12 cellular contexts compared by ENCODE assay signal in genomic region chr10:132464256-132465192, GRCh38.
DNase-seq lines count a peak whose midpoint lies in the region; ATAC-seq and TF ChIP-seq lines count a peak whose summit lies in the region.
"Had no signal": no experiment of that assay in that cellular context is flagged by ENCODE, and none has a peak within 500 bp of the region (broad histone marks: within the 10 kb centered on the region; RNA-seq: fewer than 3 reads in every experiment).

No MANE protein-coding gene starts in this region.

- H3K27ac ChIP-seq in duodenal mucosa (ENCODE audit: low read depth, low read length) (peak overlapping the region; percentile 88), left lung (peak overlapping the region; percentile 23 to 73), gastrocnemius medialis (peak overlapping the region; percentile 91 to 98 (median 96)), RWPE1 (no peak overlapping the region), foreskin keratinocyte (no peak overlapping the region)

- H3K4me3 Mint-ChIP-seq in CD14-positive monocyte (no peak overlapping the region), glutamatergic neuron (ENCODE audit: unreplicated experiment) (no peak overlapping the region)
- H3K4me3 Mint-ChIP-seq: CD8-positive, alpha-beta T cell; central memory CD8-positive, alpha-beta T cell had no signal

- in situ Hi-C loops in gastrocnemius medialis (cut with MboI; ENCODE audit: low sequenced_read_pairs in 4 of 4): loop anchor here in 3 of 4 donors (5.0 to 25.0 kb wide), 3 partner anchors 50 to 252 kb away; no protein-coding TSS in a partner anchor

- no peaks in the 10 kb centered on the region for H3K4me1 Mint-ChIP-seq in CD14-positive monocyte
- H3K4me1 Mint-ChIP-seq in glutamatergic neuron (ENCODE audit: low read depth, unreplicated experiment): peaks cover 1% of the 10 kb centered on the region
- H3K4me1 Mint-ChIP-seq: central memory CD8-positive, alpha-beta T cell had no signal

- H3K36me3 Mint-ChIP-seq in CD14-positive monocyte: no peaks in the 10 kb centered on the region
- no peaks in the 10 kb centered on the region for H3K36me3 Mint-ChIP-seq in glutamatergic neuron (ENCODE audit: unreplicated experiment)
- H3K36me3 Mint-ChIP-seq: CD8-positive, alpha-beta T cell had no signal

- H3K27me3 Mint-ChIP-seq in CD14-positive monocyte (ENCODE audit: low read depth in 3 of 3) (peaks cover 4 to 11% (median 4%) of the 10 kb centered on the region in 3 donors), glutamatergic neuron (ENCODE audit: unreplicated experiment) (peaks cover under 1% of the 10 kb centered on the region)
- H3K27me3 Mint-ChIP-seq: central memory CD8-positive, alpha-beta T cell had no signal

- no peaks in the 10 kb centered on the region for H3K9me3 ChIP-seq in duodenal mucosa (ENCODE audit: control insufficient read depth in 1 of 2, low read length in 2 of 2)
- no peaks in the 10 kb centered on the region for H3K9me3 ChIP-seq in left lung
- H3K9me3 ChIP-seq in gastrocnemius medialis: no peaks in the 10 kb centered on the region

- H3K36me3 ChIP-seq in duodenal mucosa (ENCODE audit: control insufficient read depth in 1 of 2, insufficient read depth in 2 of 2, low read length in 2 of 2) (no peaks in the 10 kb centered on the region), left lung (no peaks in the 10 kb centered on the region), gastrocnemius medialis (no peaks in the 10 kb centered on the region)

- H3K9me3 Mint-ChIP-seq in CD14-positive monocyte (no peaks in the 10 kb centered on the region), glutamatergic neuron (ENCODE audit: unreplicated experiment) (peaks cover under 1% of the 10 kb centered on the region)
- H3K9me3 Mint-ChIP-seq: CD8-positive, alpha-beta T cell; central memory CD8-positive, alpha-beta T cell had no signal

- peak overlapping the region in 1 of 7 donors; percentile 15 for H3K27ac Mint-ChIP-seq in CD14-positive monocyte
- no peak overlapping the region for H3K27ac Mint-ChIP-seq in glutamatergic neuron (ENCODE audit: unreplicated experiment)
- H3K27ac Mint-ChIP-seq: CD8-positive, alpha-beta T cell had no signal

- POLR2A ChIA-PET in RWPE1 (lab: Yijun Ruan, JAX; ENCODE audit: low non-redundant PET): no interaction called here

- TF ChIP-seq CTCF in CD14-positive monocyte (IDR thresholded peaks at IDR 0.05) (no peak), left lung (IDR thresholded peaks at IDR 0.05) (no peak), gastrocnemius medialis (IDR thresholded peaks at IDR 0.05 in 4 of 5, conservative IDR thresholded peaks at IDR 0.05 in 1 of 5) (no peak), RWPE1 (conservative IDR thresholded peaks at IDR 0.05; ENCODE audit: low read depth) (no peak), glutamatergic neuron (IDR thresholded peaks at IDR 0.05; ENCODE audit: partially characterized antibody, unreplicated experiment) (no peak), foreskin keratinocyte (conservative IDR thresholded peaks at IDR 0.05) (no peak)

- H3K4me1 ChIP-seq in duodenal mucosa (ENCODE audit: control insufficient read depth in 1 of 2, insufficient read depth in 2 of 2, low read length in 2 of 2) (peaks cover 71 to 74% of the 10 kb centered on the region in 2 donors), left lung (peaks cover 0 to 9% of the 10 kb centered on the region in 2 donors), gastrocnemius medialis (peaks cover 36 to 38% of the 10 kb centered on the region in 2 donors), foreskin keratinocyte (no peaks in the 10 kb centered on the region)

- DNase-seq in CD14-positive monocyte (ENCODE audit: low spot score) (peak; percentile 45), left lung (peak in 1 of 2 donors; percentile 73), gastrocnemius medialis (peak; percentile 93 to 95), RWPE1 (ENCODE audit: low spot score) (no peak), glutamatergic neuron (no peak), foreskin keratinocyte (no peak), germinal center (ENCODE audit: low spot score) (no peak)
- DNase-seq: CD8-positive, alpha-beta T cell; NCI-H2081 treated with DMSO at 0.1 percent for 48 hours; SIG-M5 had no signal

- CTCF ChIA-PET in RWPE1 (lab: Yijun Ruan, JAX): interaction anchor here (0.6 to 1.5 kb wide), 4 partner anchors 16 to 762 kb away, joined by 3 to 5 read pairs (median 4); no protein-coding TSS in a partner anchor

- ATAC-seq in left lung: peak; percentile 42
- ATAC-seq in gastrocnemius medialis: peak; percentile 80 to 87
- ATAC-seq in foreskin keratinocyte: no peak
- ATAC-seq: CD8-positive, alpha-beta T cell had no signal

- H3K4me3 ChIP-seq in duodenal mucosa (ENCODE audit: low read depth in 1 of 2, low read length in 2 of 2) (peak overlapping the region in 1 of 2 donors; percentile 22), left lung (no peak overlapping the region), gastrocnemius medialis (peak overlapping the region; percentile 19 to 46 (median 30))

- intact Hi-C loops in CD14-positive monocyte (cut with micrococcal nuclease): loop anchor here in 1 of 2 donors (5.0 kb wide), 1 partner anchor 58 kb away; no protein-coding TSS in a partner anchor
- intact Hi-C loops in left lung (cut with DNase I): no loop called here
- intact Hi-C loops in gastrocnemius medialis (cut with DNase I; ENCODE audit: low total_unique reads): loop anchor here (1.0 to 10.0 kb wide), 5 partner anchors 42 to 650 kb away; no protein-coding TSS in a partner anchor

- H3K9ac ChIP-seq in duodenal mucosa (ENCODE audit: low read depth in 1 of 2, low read length in 2 of 2): peak overlapping the region; percentile 59 to 74

- H3K27me3 ChIP-seq in duodenal mucosa (ENCODE audit: control insufficient read depth in 1 of 2, insufficient read depth in 2 of 2, low read length in 2 of 2) (no peaks in the 10 kb centered on the region), left lung (no peaks in the 10 kb centered on the region), gastrocnemius medialis (no peaks in the 10 kb centered on the region), foreskin keratinocyte (no peaks in the 10 kb centered on the region)

- peak in 1 of 2 donors; percentile 17 for TF ChIP-seq POLR2A in gastrocnemius medialis (IDR thresholded peaks at IDR 0.05)

Comparison
In these comparisons a context has a peak if more than half of its experiments do, and no peak if none do; other contexts are left out.
1. DNase-seq: peak in CD14-positive monocyte (single experiment) and gastrocnemius medialis (2 of 2); none in RWPE1 (single experiment), glutamatergic neuron (single experiment), foreskin keratinocyte (0 of 2) and germinal center (single experiment).
2. H3K27ac ChIP-seq: peak in duodenal mucosa (single experiment), left lung (2 of 2) and gastrocnemius medialis (4 of 4); none in RWPE1 (single experiment) and foreskin keratinocyte (single experiment).
3. H3K4me3 ChIP-seq: peak in gastrocnemius medialis (4 of 4); none in left lung (0 of 2).